ENCODE assay signal across 1 cellular context in the genomic region with DNA sequence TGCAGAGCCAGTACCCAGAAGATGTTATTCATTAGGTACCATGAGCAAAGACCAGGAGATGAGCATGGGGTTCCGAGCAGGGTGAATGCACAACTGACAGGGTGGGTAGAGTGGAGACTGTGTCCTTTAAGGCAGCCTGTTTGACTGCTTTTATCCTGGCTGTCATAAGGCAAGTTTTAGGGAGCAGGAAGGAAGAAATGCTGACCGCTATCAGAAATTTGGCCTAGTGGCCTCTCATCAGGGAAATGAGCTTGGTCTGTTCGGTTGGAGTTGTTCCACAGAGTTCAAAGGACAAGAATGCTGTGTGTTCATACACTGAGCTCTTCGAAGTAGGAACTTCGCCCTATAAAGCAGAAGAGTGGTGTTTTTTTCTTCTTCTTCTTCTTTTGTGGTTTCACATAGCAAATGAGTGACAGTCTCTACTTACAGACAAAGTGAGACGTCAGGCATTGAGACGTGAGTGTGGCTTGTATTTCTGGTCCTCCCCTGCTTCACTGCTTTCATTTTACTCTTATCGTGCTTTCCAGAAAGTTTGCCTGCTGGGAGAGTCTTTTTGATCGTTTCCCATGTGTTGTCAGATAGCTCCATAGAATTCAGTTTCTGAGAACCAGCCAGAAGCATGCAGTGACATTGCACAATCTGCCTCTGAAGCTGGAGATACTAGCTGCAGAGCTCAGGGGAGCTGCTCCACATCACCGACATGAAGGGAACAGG.
TF ChIP-seq lines count a peak whose summit lies in the region.

A gene with protein sequence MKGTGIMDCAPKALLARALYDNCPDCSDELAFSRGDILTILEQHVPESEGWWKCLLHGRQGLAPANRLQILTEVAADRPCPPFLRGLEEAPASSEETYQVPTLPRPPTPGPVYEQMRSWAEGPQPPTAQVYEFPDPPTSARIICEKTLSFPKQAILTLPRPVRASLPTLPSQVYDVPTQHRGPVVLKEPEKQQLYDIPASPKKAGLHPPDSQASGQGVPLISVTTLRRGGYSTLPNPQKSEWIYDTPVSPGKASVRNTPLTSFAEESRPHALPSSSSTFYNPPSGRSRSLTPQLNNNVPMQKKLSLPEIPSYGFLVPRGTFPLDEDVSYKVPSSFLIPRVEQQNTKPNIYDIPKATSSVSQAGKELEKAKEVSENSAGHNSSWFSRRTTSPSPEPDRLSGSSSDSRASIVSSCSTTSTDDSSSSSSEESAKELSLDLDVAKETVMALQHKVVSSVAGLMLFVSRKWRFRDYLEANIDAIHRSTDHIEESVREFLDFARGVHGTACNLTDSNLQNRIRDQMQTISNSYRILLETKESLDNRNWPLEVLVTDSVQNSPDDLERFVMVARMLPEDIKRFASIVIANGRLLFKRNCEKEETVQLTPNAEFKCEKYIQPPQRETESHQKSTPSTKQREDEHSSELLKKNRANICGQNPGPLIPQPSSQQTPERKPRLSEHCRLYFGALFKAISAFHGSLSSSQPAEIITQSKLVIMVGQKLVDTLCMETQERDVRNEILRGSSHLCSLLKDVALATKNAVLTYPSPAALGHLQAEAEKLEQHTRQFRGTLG (plus strand): TSS at position 502 of the 714 bp plus-strand sequence. CDS start 199 bp downstream, at position 701.

TF ChIP-seq in K562, 482 proteins besides CTCF, POLR2A, EP300 and RAD21 (continued from another document and continues in another):
- TF ChIP-seq, protein P1, sequence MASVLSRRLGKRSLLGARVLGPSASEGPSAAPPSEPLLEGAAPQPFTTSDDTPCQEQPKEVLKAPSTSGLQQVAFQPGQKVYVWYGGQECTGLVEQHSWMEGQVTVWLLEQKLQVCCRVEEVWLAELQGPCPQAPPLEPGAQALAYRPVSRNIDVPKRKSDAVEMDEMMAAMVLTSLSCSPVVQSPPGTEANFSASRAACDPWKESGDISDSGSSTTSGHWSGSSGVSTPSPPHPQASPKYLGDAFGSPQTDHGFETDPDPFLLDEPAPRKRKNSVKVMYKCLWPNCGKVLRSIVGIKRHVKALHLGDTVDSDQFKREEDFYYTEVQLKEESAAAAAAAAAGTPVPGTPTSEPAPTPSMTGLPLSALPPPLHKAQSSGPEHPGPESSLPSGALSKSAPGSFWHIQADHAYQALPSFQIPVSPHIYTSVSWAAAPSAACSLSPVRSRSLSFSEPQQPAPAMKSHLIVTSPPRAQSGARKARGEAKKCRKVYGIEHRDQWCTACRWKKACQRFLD (CRISPR knock-in tag; IDR thresholded peaks at IDR 0.05) = peak; percentile 90; the same call in 1 of the 2 replicates
- TF ChIP-seq, protein P2, sequence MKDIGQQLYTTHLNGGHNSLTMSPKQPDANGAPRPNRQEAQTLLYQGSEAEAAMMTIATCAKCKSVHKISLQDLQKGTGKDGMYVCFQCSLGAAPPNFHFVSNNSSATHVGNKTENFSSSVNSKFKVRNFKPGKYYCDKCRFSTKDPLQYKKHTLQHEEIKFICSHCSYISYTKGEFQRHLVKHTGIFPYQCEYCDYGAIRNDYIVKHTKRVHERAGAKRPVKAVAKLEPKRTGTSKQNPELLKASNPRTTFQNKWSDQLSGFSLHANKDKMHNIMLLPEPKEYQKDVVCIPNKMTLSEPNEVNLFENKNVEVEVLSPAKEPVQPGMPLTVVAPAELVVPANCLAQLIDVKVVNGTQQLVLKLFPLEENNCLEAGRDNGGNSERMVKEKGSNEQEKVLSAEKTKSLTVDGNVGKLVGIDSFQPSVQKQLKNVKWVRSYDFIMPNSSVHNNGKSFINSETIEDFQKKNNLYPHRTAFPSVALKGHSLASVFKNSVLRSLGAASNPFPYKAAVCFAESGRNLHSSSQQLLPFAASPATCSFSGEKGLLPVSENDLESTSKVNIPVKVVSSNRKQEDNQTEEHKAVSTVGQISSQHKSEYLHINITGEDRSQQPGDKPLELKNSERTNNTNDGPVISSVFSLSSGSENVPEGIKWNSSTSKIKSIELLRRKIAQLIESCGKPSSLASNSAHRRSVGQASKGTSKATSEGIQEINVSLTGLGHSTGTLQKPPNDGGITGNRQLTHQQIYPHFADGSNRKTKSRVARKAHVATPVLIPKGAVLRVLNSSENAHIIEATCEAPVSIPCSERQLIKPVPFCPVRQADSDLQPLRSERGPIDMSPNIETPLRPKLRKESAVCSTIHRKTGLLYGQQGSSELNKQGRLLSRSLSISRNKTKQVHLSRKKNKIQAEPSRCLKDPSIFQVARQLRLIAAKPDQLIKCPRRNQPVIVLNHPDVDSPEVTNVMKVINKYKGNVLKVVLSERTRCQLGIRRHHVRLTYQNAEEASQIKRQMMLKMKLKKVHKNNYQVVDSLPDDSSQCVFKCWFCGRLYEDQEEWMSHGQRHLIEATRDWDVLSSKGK (CRISPR knock-in tag; IDR thresholded peaks at IDR 0.05) = no peak
- TF ChIP-seq, protein P3, sequence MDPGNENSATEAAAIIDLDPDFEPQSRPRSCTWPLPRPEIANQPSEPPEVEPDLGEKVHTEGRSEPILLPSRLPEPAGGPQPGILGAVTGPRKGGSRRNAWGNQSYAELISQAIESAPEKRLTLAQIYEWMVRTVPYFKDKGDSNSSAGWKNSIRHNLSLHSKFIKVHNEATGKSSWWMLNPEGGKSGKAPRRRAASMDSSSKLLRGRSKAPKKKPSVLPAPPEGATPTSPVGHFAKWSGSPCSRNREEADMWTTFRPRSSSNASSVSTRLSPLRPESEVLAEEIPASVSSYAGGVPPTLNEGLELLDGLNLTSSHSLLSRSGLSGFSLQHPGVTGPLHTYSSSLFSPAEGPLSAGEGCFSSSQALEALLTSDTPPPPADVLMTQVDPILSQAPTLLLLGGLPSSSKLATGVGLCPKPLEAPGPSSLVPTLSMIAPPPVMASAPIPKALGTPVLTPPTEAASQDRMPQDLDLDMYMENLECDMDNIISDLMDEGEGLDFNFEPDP (CRISPR knock-in tag; IDR thresholded peaks at IDR 0.05) = no peak
- TF ChIP-seq XRCC3 (IDR thresholded peaks at IDR 0.05) (no peak), ZNF217 (CRISPR knock-in tag; IDR thresholded peaks at IDR 0.05) (no peak), TAF15 (IDR thresholded peaks at IDR 0.05; ENCODE audit: low read depth, low read length) (no peak), ZSCAN29 (IDR thresholded peaks at IDR 0.05) (no peak), HCFC1 (IDR thresholded peaks at IDR 0.05; ENCODE audit: low read depth, low read length) (0 out of 2 replicates have a peak, but pooled peaks have one; percentile 38), NR2C2 (CRISPR knock-in tag; IDR thresholded peaks at IDR 0.05) (peak; percentile 23; the same call in 1 of the 2 replicates), NR2C2 (tag; IDR thresholded peaks at IDR 0.05) (peak; percentile 88), RBM39 (optimal IDR thresholded peaks at IDR 0.05; ENCODE audit: low read depth, low read length) (peak; percentile 52), GTF2A2 (tag; IDR thresholded peaks at IDR 0.05) (no peak), ZNF436 (CRISPR knock-in tag; IDR thresholded peaks at IDR 0.05) (no peak), GTF2F1 (IDR thresholded peaks at IDR 0.05; ENCODE audit: low read depth, low read length) (0 out of 2 replicates have a peak, but pooled peaks have one; percentile 50), DIDO1 (tag; IDR thresholded peaks at IDR 0.05; ENCODE audit: low read depth) (no peak), ZNF121 (CRISPR knock-in tag; conservative IDR thresholded peaks at IDR 0.05) (no peak), JUN (IDR thresholded peaks at IDR 0.05; ENCODE audit: borderline replicate concordance, low read depth, low read length) (peak; percentile 58), JUN (CRISPR knock-in tag; IDR thresholded peaks at IDR 0.05; ENCODE audit: borderline replicate concordance) (no peak), CXXC5 (CRISPR knock-in tag; IDR thresholded peaks at IDR 0.05) (peak; percentile 83), SIN3A (IDR thresholded peaks at IDR 0.05; ENCODE audit: borderline replicate concordance in 2 of 2, control insufficient read depth in 1 of 2, low read depth in 2 of 2, low read length in 2 of 2) (peak; percentile 37 to 56; a peak in 2 of 4 replicates), HOXB6 (CRISPR knock-in tag; IDR thresholded peaks at IDR 0.05; ENCODE audit: borderline replicate concordance) (no peak), PYGO2 (tag; IDR thresholded peaks at IDR 0.05) (peak; percentile 24), ZNF583 (CRISPR knock-in tag; IDR thresholded peaks at IDR 0.05) (peak; percentile 97)
- TF ChIP-seq, protein P4, sequence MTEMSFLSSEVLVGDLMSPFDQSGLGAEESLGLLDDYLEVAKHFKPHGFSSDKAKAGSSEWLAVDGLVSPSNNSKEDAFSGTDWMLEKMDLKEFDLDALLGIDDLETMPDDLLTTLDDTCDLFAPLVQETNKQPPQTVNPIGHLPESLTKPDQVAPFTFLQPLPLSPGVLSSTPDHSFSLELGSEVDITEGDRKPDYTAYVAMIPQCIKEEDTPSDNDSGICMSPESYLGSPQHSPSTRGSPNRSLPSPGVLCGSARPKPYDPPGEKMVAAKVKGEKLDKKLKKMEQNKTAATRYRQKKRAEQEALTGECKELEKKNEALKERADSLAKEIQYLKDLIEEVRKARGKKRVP (CRISPR knock-in tag; IDR thresholded peaks at IDR 0.05) = peak; percentile 53; the same call in 1 of the 2 replicates
- TF ChIP-seq, protein P5, sequence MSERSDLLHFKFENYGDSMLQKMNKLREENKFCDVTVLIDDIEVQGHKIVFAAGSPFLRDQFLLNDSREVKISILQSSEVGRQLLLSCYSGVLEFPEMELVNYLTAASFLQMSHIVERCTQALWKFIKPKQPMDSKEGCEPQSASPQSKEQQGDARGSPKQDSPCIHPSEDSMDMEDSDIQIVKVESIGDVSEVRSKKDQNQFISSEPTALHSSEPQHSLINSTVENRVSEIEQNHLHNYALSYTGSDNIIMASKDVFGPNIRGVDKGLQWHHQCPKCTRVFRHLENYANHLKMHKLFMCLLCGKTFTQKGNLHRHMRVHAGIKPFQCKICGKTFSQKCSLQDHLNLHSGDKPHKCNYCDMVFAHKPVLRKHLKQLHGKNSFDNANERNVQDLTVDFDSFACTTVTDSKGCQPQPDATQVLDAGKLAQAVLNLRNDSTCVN (CRISPR knock-in tag; IDR thresholded peaks at IDR 0.05) = no peak
- TF ChIP-seq, protein P6, sequence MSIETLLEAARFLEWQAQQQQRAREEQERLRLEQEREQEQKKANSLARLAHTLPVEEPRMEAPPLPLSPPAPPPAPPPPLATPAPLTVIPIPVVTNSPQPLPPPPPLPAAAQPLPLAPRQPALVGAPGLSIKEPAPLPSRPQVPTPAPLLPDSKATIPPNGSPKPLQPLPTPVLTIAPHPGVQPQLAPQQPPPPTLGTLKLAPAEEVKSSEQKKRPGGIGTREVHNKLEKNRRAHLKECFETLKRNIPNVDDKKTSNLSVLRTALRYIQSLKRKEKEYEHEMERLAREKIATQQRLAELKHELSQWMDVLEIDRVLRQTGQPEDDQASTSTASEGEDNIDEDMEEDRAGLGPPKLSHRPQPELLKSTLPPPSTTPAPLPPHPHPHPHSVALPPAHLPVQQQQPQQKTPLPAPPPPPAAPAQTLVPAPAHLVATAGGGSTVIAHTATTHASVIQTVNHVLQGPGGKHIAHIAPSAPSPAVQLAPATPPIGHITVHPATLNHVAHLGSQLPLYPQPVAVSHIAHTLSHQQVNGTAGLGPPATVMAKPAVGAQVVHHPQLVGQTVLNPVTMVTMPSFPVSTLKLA (conservative IDR thresholded peaks at IDR 0.05) = peak; percentile 87 to 97
- TF ChIP-seq, protein P7, sequence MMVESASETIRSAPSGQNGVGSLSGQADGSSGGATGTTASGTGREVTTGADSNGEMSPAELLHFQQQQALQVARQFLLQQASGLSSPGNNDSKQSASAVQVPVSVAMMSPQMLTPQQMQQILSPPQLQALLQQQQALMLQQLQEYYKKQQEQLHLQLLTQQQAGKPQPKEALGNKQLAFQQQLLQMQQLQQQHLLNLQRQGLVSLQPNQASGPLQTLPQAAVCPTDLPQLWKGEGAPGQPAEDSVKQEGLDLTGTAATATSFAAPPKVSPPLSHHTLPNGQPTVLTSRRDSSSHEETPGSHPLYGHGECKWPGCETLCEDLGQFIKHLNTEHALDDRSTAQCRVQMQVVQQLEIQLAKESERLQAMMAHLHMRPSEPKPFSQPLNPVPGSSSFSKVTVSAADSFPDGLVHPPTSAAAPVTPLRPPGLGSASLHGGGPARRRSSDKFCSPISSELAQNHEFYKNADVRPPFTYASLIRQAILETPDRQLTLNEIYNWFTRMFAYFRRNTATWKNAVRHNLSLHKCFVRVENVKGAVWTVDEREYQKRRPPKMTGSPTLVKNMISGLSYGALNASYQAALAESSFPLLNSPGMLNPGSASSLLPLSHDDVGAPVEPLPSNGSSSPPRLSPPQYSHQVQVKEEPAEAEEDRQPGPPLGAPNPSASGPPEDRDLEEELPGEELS (CRISPR knock-in tag; IDR thresholded peaks at IDR 0.05; ENCODE audit: borderline replicate concordance) = no peak
- TF ChIP-seq, protein P8, sequence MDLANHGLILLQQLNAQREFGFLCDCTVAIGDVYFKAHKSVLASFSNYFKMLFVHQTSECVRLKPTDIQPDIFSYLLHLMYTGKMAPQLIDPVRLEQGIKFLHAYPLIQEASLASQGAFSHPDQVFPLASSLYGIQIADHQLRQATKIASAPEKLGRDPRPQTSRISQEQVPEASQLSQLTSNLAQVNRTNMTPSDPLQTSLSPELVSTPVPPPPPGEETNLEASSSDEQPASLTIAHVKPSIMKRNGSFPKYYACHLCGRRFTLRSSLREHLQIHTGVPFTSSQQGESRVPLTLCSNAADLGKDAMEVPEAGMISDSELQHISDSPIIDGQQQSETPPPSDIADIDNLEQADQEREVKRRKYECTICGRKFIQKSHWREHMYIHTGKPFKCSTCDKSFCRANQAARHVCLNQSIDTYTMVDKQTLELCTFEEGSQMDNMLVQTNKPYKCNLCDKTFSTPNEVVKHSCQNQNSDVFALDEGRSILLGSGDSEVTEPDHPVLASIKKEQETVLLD (IDR thresholded peaks at IDR 0.05) = peak; percentile 25; the same call in 1 of the 2 replicates
